Comparison of ENCODE assay signal across 7 cellular contexts in genomic region chr5:138213161-138214029, GRCh38. TPM values are rescaled to one million over a fixed set of nuclear protein-coding genes. Genes with fewer than 3 reads are reported as not detected.
A peak's percentile ranks its signal among the peaks of the same experiment; 100 is the strongest.
DNase-seq lines count a peak whose midpoint lies in the region; ATAC-seq and TF ChIP-seq lines count a peak whose summit lies in the region.

A gene with protein sequence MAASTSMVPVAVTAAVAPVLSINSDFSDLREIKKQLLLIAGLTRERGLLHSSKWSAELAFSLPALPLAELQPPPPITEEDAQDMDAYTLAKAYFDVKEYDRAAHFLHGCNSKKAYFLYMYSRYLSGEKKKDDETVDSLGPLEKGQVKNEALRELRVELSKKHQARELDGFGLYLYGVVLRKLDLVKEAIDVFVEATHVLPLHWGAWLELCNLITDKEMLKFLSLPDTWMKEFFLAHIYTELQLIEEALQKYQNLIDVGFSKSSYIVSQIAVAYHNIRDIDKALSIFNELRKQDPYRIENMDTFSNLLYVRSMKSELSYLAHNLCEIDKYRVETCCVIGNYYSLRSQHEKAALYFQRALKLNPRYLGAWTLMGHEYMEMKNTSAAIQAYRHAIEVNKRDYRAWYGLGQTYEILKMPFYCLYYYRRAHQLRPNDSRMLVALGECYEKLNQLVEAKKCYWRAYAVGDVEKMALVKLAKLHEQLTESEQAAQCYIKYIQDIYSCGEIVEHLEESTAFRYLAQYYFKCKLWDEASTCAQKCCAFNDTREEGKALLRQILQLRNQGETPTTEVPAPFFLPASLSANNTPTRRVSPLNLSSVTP (minus strand): TSS chr5:138213323. CDS start chr5:138213312, 11 bp downstream.

- H3K79me2 ChIP-seq in hepatocyte: peaks cover 45% of the 10 kb centered on the region

- H4K20me1 ChIP-seq in hepatocyte (ENCODE audit: insufficient read depth, poor library complexity, severe bottlenecking): no peaks in the 10 kb centered on the region

- peak within 1 kb of the TSS; percentile 26 for H3K4me3 ChIP-seq in hepatocyte

- no peaks in the 10 kb centered on the region for H3K9me2 ChIP-seq in hepatocyte (replicated peaks; ENCODE audit: insufficient read depth)

- H3K9me3 ChIP-seq in hepatocyte (ENCODE audit: low read depth): no peaks in the 10 kb centered on the region

- H3K4me1 ChIP-seq in hepatocyte (ENCODE audit: insufficient read depth): no peaks in the 10 kb centered on the region

- DNase-seq in NCI-H2081 (lab: John Stamatoyannopoulos, UW) (peak; percentile 94 to 97), T1000 (lab: John Stamatoyannopoulos, UW) (peak; percentile 87), astrocyte of the hippocampus (ENCODE audit: low read depth, low spot score) (peak; percentile 99), hepatocyte (ENCODE audit: low spot score) (peak; percentile 96), renal cortical epithelial cell (ENCODE audit: low read depth) (peak; percentile 99)

- no peaks in the 10 kb centered on the region for H3K36me3 ChIP-seq in hepatocyte (replicated peaks; ENCODE audit: insufficient read depth, low read depth)

- peak within 1 kb of the TSS; percentile 80 for H3K4me2 ChIP-seq in hepatocyte

- H3K27ac ChIP-seq in hepatocyte: peak within 1 kb of the TSS; percentile 68

- H2AFZ ChIP-seq in hepatocyte: peak within 1 kb of the TSS; percentile 49

- TF ChIP-seq CTCF in hepatocyte (IDR thresholded peaks at IDR 0.05; ENCODE audit: poor library complexity): no peak

- peak; percentile 94 for ATAC-seq in GM18508 (IDR thresholded peaks at IDR 0.05; ENCODE audit: insufficient read depth, unreplicated experiment)
- peak; percentile 92 for ATAC-seq in HG03025 (IDR thresholded peaks at IDR 0.05; ENCODE audit: low FRiP score, unreplicated experiment)

- no peaks in the 10 kb centered on the region for H3K27me3 ChIP-seq in hepatocyte

- WGBS in hepatocyte (ENCODE audit: low lambda C conversion rate, missing lambda C conversion rate): 4% methylated on average over 31 of the region's 32 CpGs

RNA-seq across cellular contexts. Expression of the gene that starts here (rescaled TPM):
- total RNA-seq in hepatocyte: 32.3 and 33.2 TPM in 2 replicates
- 31.0 and 35.0 TPM in 2 replicates for polyA plus RNA-seq in hepatocyte
- total RNA-seq in renal cortical epithelial cell: 31.8 and 35.0 TPM in 2 replicates

Comparison
In these comparisons a context has a peak if more than half of its experiments do, and no peak if none do; other contexts are left out.
1. Peak in every context shown above with its lines: DNase-seq, ATAC-seq, H3K4me3 ChIP-seq and H3K27ac ChIP-seq.